Comparison of ENCODE assay signal across 8 cellular contexts in the genomic region with DNA sequence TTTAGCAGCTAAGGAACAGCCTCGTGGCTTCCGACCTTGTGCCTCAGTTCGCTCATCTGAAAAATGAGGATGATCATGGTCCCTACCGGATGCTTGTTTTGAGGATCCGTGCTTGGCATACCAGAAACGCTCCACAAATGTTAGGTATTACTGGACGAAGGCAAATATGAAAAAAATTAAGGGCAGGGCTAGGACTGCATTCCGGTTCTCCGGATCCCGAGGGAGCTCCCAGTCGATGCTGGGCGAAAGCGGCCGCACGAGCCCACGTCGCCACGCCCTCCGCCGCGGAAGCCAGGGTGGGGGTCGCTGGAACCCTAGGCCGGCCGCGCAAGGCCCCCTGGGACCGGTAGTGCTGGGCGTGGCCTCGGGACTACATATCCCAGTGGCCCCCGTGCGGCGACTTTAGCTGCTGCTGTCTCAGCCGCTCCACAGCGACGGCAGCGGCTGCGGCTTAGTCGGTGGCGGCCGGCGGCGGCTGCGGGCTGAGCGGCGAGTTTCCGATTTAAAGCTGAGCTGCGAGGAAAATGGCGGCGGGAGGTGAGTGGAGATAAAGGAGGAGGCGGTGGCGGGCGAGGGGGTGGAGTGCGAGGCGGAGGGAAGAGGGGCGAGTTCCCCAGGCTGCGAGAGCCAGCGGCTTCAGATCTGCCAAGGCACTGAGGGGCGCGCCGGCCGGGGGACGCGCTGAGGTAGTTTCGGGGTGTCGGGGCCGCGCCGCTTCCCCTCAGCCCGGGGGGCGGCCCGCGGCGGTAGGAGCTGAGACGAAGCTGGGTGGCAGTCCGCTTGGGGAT. TPM values are rescaled to one million over a fixed set of nuclear protein-coding genes. Genes with fewer than 3 reads are reported as not detected.
DNase-seq lines count a peak whose midpoint lies in the region; ATAC-seq and TF ChIP-seq lines count a peak whose summit lies in the region.

A gene (plus strand): TSS at position 405 of the 788 bp plus-strand sequence. CDS start 120,361 bp downstream, outside the sequence.

- TF ChIP-seq POLR2A in GM15510 (IDR thresholded peaks at IDR 0.05; ENCODE audit: borderline replicate concordance, extremely low read depth, insufficient read length) = peak; percentile 99
- TF ChIP-seq POLR2A in vagina (IDR thresholded peaks at IDR 0.05) = peak in 1 of 2 donors; percentile 95

- no peaks in the 10 kb centered on the region for H3K9me3 ChIP-seq in vagina

- no peaks in the 10 kb centered on the region for H3K27me3 ChIP-seq in rectal smooth muscle tissue (ENCODE audit: control insufficient read depth, insufficient read depth, low read length)
- H3K27me3 ChIP-seq in vagina = no peaks in the 10 kb centered on the region

- peak within 1 kb of the TSS; percentile 86 for H3K27ac ChIP-seq in rectal smooth muscle tissue (ENCODE audit: low read depth, low read length)
- H3K27ac ChIP-seq in vagina = peak within 1 kb of the TSS; percentile 97

- no peaks in the 10 kb centered on the region for H3K36me3 ChIP-seq in rectal smooth muscle tissue (ENCODE audit: control insufficient read depth, insufficient read depth, low read length)
- no peaks in the 10 kb centered on the region for H3K36me3 ChIP-seq in vagina

- peaks cover 2% of the 10 kb centered on the region for H3K4me1 ChIP-seq in rectal smooth muscle tissue (ENCODE audit: control insufficient read depth, insufficient read depth, low read length)
- H3K4me1 ChIP-seq in vagina = peaks cover 30% of the 10 kb centered on the region

- peak within 1 kb of the TSS; percentile 61 for H3K9ac ChIP-seq in rectal smooth muscle tissue (ENCODE audit: low read length)

- peak; percentile 84 for ATAC-seq in HG02885 (IDR thresholded peaks at IDR 0.05; ENCODE audit: poor library complexity, unreplicated experiment)

- H3K4me3 ChIP-seq in rectal smooth muscle tissue (ENCODE audit: low read length) (peak within 1 kb of the TSS; percentile 87), vagina (peak within 1 kb of the TSS; percentile 73 to 98)

- DNase-seq in NCI-H1930 (lab: John Stamatoyannopoulos, UW) = peak; percentile 97 to 99
- DNase-seq in anterior cingulate cortex (lab: John Stamatoyannopoulos, UW) = peak; percentile 33 to 95 (median 88)
- peak; percentile 92 for DNase-seq in hepatic stellate cell (ENCODE audit: low spot score)
- DNase-seq in vagina (ENCODE audit: extremely low spot score in 2 of 2) = no peak

- peak in 2 of 3 experiments; percentile 2 to 73 for TF ChIP-seq CTCF in vagina (IDR thresholded peaks at IDR 0.05)

- intact Hi-C loops in T-helper 2 cell treated with Interferon-gamma antibody and Interleukin-4, amounts not matched to agents 100 ng/mL and 5 ng/mL, for 36 hours (cut with micrococcal nuclease) = loop anchor here (1.0 to 10.0 kb wide), 10 partner anchors 8 to 1543 kb away; a partner anchor contains a TSS
- intact Hi-C loops in vagina (cut with DNase I) = no loop called here

RNA-seq across cellular contexts. Expression of the gene that starts here (rescaled TPM):
- 101 and 104 TPM in 2 replicates for total RNA-seq in T-helper 2 cell treated with Interferon-gamma antibody and Interleukin-4, amounts not matched to agents 100 ng/mL and 5 ng/mL, for 36 hours
- total RNA-seq in vagina = 47.1 TPM

Comparison
In these comparisons a context has a peak if more than half of its experiments do, and no peak if none do; other contexts are left out.
1. DNase-seq: peak in NCI-H1930 (2 of 2), anterior cingulate cortex (58 of 58) and hepatic stellate cell (single experiment); none in vagina (0 of 2).